ENCODE assay signal across 8 cellular contexts in genomic region chr9:37904647-37905505, GRCh38. TPM values are rescaled to one million over a fixed set of nuclear protein-coding genes. Genes with fewer than 3 reads are reported as not detected.
DNase-seq lines count a peak whose midpoint lies in the region; ATAC-seq and TF ChIP-seq lines count a peak whose summit lies in the region.

No MANE protein-coding gene starts in this region.

- intact Hi-C loops in upper lobe of right lung (cut with DNase I) = no loop called here

- DNase-seq in DMS53 treated with DMSO at 0.1 percent for 48 hours (lab: John Stamatoyannopoulos, UW; ENCODE audit: unreplicated experiment) (peak; percentile 5), NCI-H146 treated with DMSO at 0.1 percent for 48 hours (lab: John Stamatoyannopoulos, UW; ENCODE audit: unreplicated experiment) (peak; percentile 80), choroid plexus epithelial cell (ENCODE audit: low read depth) (peak; percentile 78), lung (ENCODE audit: low spot score) (no peak), upper lobe of right lung (no peak)
- no peak for DNase-seq in stimulated activated CD8-positive, alpha-beta memory T cell treated with anti-CD3 and anti-CD28 coated beads, Interleukin-4, amount 100 ng/mL, for 48 hours

- H3K27me3 ChIP-seq in lung (ENCODE audit: control insufficient read depth, insufficient read depth) = no peaks in the 10 kb centered on the region
- no peaks in the 10 kb centered on the region for H3K27me3 ChIP-seq in upper lobe of right lung

- WGBS in lung, 2 donors = 55 to 59% methylated on average over 34 of the region's 34 CpGs

- H3K4me1 ChIP-seq in lung (ENCODE audit: control insufficient read depth in 2 of 2, insufficient read depth in 2 of 2, low read length in 2 of 2) (peaks cover 6 to 11% of the 10 kb centered on the region in 2 donors), upper lobe of right lung (peaks cover 28% of the 10 kb centered on the region)

- H3K9me3 ChIP-seq in lung (ENCODE audit: control insufficient read depth in 2 of 2, insufficient read depth in 1 of 2, low read length in 1 of 2) = no peaks in the 10 kb centered on the region
- H3K9me3 ChIP-seq in upper lobe of right lung = no peaks in the 10 kb centered on the region

- H3K4me3 ChIP-seq in choroid plexus epithelial cell (ENCODE audit: low read depth, low read length) (peak overlapping the region; percentile 74), lung (peak overlapping the region; percentile 75), upper lobe of right lung (peak overlapping the region; percentile 94)

- TF ChIP-seq CTCF in choroid plexus epithelial cell (conservative IDR thresholded peaks at IDR 0.05; ENCODE audit: low read depth, low read length) (no peak), lung (IDR thresholded peaks at IDR 0.05; ENCODE audit: control extremely low read depth, extremely low read depth) (no peak), upper lobe of right lung (IDR thresholded peaks at IDR 0.05) (no peak)

- H3K27ac ChIP-seq in lung (ENCODE audit: low read depth in 1 of 2, low read length in 1 of 2) (peak overlapping the region; percentile 72 to 82), upper lobe of right lung (peak overlapping the region; percentile 87)

- H3K36me3 ChIP-seq in lung (ENCODE audit: control insufficient read depth in 2 of 2, insufficient read depth in 2 of 2, low read length in 2 of 2) (no peaks in the 10 kb centered on the region), upper lobe of right lung (no peaks in the 10 kb centered on the region)

- ATAC-seq in lung (ENCODE audit: insufficient read depth, low FRiP score) (no peak), upper lobe of right lung (no peak), GM18858 (IDR thresholded peaks at IDR 0.05; ENCODE audit: unreplicated experiment) (no peak), HG03039 (IDR thresholded peaks at IDR 0.05; ENCODE audit: unreplicated experiment) (no peak)

RNA-seq across cellular contexts. Expression of gene SLC25A51, which starts 0.9 kb away (rescaled TPM):
- total RNA-seq in lung (10 to 100 TPM; 25.2 to 30.1 TPM), upper lobe of right lung (24.5 TPM)
- polyA plus RNA-seq in lung = 1 to 10 TPM; 6.2 to 9.3 TPM

Comparison
In these comparisons a context has a peak if more than half of its experiments do, and no peak if none do; other contexts are left out.
1. DNase-seq: peak in DMS53 treated with DMSO at 0.1 percent for 48 hours (single experiment), NCI-H146 treated with DMSO at 0.1 percent for 48 hours (single experiment) and choroid plexus epithelial cell (single experiment); none in lung (single experiment), upper lobe of right lung (single experiment) and stimulated activated CD8-positive, alpha-beta memory T cell treated with anti-CD3 and anti-CD28 coated beads, Interleukin-4, amount 100 ng/mL, for 48 hours (single experiment).
2. Peak in every context shown above with its lines, with median percentiles within 50 percentile points of each other: H3K4me3 ChIP-seq.